8 cellular contexts compared by ENCODE assay signal in the genomic region with DNA sequence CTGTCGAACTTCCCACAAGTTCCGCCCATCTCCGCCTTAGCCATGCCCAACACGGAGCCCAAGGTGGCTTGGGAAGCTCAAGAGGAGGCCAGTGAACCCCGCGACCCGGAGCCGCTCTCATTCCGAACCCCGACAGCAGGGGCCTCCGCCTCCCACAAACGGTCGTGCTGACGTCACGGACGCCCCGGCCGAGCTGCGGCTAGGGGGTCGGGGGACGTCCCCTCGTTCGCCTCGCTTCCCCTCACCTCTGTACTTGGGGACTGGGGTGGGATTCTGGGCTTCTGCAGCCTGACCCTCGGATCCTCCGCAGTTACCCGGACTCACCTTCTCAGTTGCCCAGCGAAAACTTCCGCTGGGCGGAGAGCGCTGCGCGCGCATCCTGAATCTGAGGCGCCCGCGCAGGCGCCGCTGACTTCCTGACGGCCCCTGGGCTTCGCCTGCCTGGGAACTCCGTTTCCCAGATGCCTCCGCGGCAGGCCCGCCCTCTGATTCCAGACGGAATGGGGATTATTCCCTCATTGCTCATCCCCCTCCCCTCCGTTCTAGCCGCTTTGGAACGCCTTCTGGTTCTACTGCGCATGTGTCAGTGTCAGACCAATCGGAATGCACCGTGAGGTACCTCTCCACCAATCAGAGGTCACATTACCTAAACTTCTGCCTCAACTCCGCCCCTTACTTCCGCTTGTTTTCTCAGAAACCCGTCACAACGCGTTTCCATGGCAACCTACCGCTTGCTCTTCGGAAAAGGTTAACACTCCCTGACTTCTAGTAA. TPM values are rescaled to one million over a fixed set of nuclear protein-coding genes. Genes with fewer than 3 reads are reported as not detected.
DNase-seq lines count a peak whose midpoint lies in the region; ATAC-seq and TF ChIP-seq lines count a peak whose summit lies in the region.

A gene with protein sequence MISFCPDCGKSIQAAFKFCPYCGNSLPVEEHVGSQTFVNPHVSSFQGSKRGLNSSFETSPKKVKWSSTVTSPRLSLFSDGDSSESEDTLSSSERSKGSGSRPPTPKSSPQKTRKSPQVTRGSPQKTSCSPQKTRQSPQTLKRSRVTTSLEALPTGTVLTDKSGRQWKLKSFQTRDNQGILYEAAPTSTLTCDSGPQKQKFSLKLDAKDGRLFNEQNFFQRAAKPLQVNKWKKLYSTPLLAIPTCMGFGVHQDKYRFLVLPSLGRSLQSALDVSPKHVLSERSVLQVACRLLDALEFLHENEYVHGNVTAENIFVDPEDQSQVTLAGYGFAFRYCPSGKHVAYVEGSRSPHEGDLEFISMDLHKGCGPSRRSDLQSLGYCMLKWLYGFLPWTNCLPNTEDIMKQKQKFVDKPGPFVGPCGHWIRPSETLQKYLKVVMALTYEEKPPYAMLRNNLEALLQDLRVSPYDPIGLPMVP (minus strand): TSS at position 351 of the 772 bp plus-strand sequence. CDS start 9,210 bp downstream, outside the sequence.

- peak within 1 kb of the TSS; percentile 86 for H3K4me3 ChIP-seq in GM08714 (ENCODE audit: low read length)
- peak within 1 kb of the TSS; percentile 82 to 85 for H3K4me3 ChIP-seq in SK-N-SH (ENCODE audit: low read depth in 2 of 2, low read length in 1 of 2)
- peak within 1 kb of the TSS; percentile 90 to 93 for H3K4me3 ChIP-seq in gastroesophageal sphincter
- peak within 1 kb of the TSS; percentile 90 to 98 for H3K4me3 ChIP-seq in neutrophil (ENCODE audit: low read depth in 1 of 2, low read length in 1 of 2)

- H3K79me2 ChIP-seq in SK-N-SH (ENCODE audit: insufficient read depth): peaks cover 88% of the 10 kb centered on the region

- H3F3A ChIP-seq in SK-N-SH (replicated peaks; ENCODE audit: insufficient read depth): no peaks in the 10 kb centered on the region

- no peaks in the 10 kb centered on the region for H3K9me3 ChIP-seq in SK-N-SH
- no peaks in the 10 kb centered on the region for H3K9me3 ChIP-seq in gastroesophageal sphincter
- H3K9me3 ChIP-seq in neutrophil: no peaks in the 10 kb centered on the region

- H2AFZ ChIP-seq in SK-N-SH (ENCODE audit: low read depth): peak within 1 kb of the TSS; percentile 90

- H3K27ac ChIP-seq in SK-N-SH (ENCODE audit: low read depth in 2 of 2, low read length in 1 of 2) (peak within 1 kb of the TSS; percentile 89 to 91), gastroesophageal sphincter (peak within 1 kb of the TSS; percentile 81 to 98 (median 94)), neutrophil (peak within 1 kb of the TSS; percentile 98), substantia nigra (ENCODE audit: low read depth, low read length, poor library complexity, severe bottlenecking) (peak within 1 kb of the TSS; percentile 92)

- ATAC-seq in HG02571 (IDR thresholded peaks at IDR 0.05; ENCODE audit: unreplicated experiment) (peak; percentile 85), gastroesophageal sphincter (peak; percentile 98)

- no peak for TF ChIP-seq RAD21 in SK-N-SH (IDR thresholded peaks at IDR 0.05; ENCODE audit: low read length)

- no peaks in the 10 kb centered on the region for H3K9me2 ChIP-seq in SK-N-SH

- peak within 1 kb of the TSS; percentile 91 for H3K4me2 ChIP-seq in SK-N-SH

- under 1% methylated on average over 42 of the region's 59 CpGs for WGBS in SK-N-SH (ENCODE audit: low lambda C conversion rate)
- 1% methylated on average over 29 of the region's 59 CpGs; no CpG with 5 or more reads in 1 of the 2 donors for WGBS in gastroesophageal sphincter (ENCODE audit: low coverage in 1 of 2), 2 donors

- peak; percentile 70 to 77 for TF ChIP-seq POLR2A in gastroesophageal sphincter (IDR thresholded peaks at IDR 0.05)

- no peaks in the 10 kb centered on the region for H3K27me3 ChIP-seq in SK-N-SH (ENCODE audit: insufficient read depth)
- H3K27me3 ChIP-seq in gastroesophageal sphincter: no peaks in the 10 kb centered on the region
- no peaks in the 10 kb centered on the region for H3K27me3 ChIP-seq in neutrophil

- H3K36me3 ChIP-seq in SK-N-SH (replicated peaks in 1 of 2; ENCODE audit: control insufficient read depth in 1 of 2, insufficient read depth in 2 of 2, low read length in 1 of 2) (peaks cover 0 to 12% of the 10 kb centered on the region in 2 experiments), gastroesophageal sphincter (peaks cover 0 to 21% of the 10 kb centered on the region in 2 donors), neutrophil (peaks cover 16% of the 10 kb centered on the region)

- no peak for TF ChIP-seq EP300 in SK-N-SH (IDR thresholded peaks at IDR 0.05; ENCODE audit: borderline replicate concordance in 1 of 2, low read depth in 1 of 2, low read length in 1 of 2)
- no peak for TF ChIP-seq EP300 in gastroesophageal sphincter (IDR thresholded peaks at IDR 0.05)

- POLR2A ChIA-PET in SK-N-SH (lab: Yijun Ruan, JAX): interaction anchor here (0.5 kb wide), 1 partner anchor 19 kb away, joined by 3 read pairs; no protein-coding TSS in a partner anchor

- H3K9ac ChIP-seq in SK-N-SH: peak within 1 kb of the TSS; percentile 86

- CTCF ChIA-PET in SK-N-SH (lab: Yijun Ruan, JAX): interaction anchor here (1.0 to 1.5 kb wide), 2 partner anchors 22 to 88 kb away, joined by 3 to 4 read pairs; no protein-coding TSS in a partner anchor

- H3K4me1 ChIP-seq in SK-N-SH (ENCODE audit: control insufficient read depth in 1 of 2, insufficient read depth in 2 of 2, low read depth in 1 of 2, low read length in 1 of 2): peaks cover 8 to 11% of the 10 kb centered on the region in 2 experiments; a peak in 2 of 4 replicates
- peaks cover 0 to 59% (median 7%) of the 10 kb centered on the region in 3 donors for H3K4me1 ChIP-seq in gastroesophageal sphincter
- peaks cover 34 to 36% of the 10 kb centered on the region in 2 experiments for H3K4me1 ChIP-seq in neutrophil (ENCODE audit: control insufficient read depth in 1 of 2, insufficient read depth in 1 of 2, low read depth in 1 of 2, low read length in 1 of 2)

- peaks cover 4% of the 10 kb centered on the region; the same call in 1 of the 2 replicates for H4K20me1 ChIP-seq in SK-N-SH (ENCODE audit: insufficient read depth)

- DNase-seq in NCI-H1048 (lab: John Stamatoyannopoulos, UW): peak; percentile 98
- peak; percentile 96 for DNase-seq in SK-N-SH
- peak; percentile 98 for DNase-seq in activated naive CD4-positive, alpha-beta T cell treated with anti-CD3 and anti-CD28 coated beads, Interleukin-2, amount 50 U/mL, for 16 hours
- peak; percentile 86 to 100 (median 99) for DNase-seq in substantia nigra (lab: John Stamatoyannopoulos, UW)

- peak; percentile 28; the same call in 1 of the 2 replicates for TF ChIP-seq CTCF in SK-N-SH (IDR thresholded peaks at IDR 0.05)
- TF ChIP-seq CTCF in gastroesophageal sphincter (IDR thresholded peaks at IDR 0.05): peak in 1 of 4 experiments; percentile 31
- TF ChIP-seq CTCF in neutrophil (IDR thresholded peaks at IDR 0.05): peak; percentile 52

TF ChIP-seq in SK-N-SH, 30 proteins besides CTCF, POLR2A, EP300 and RAD21 (continues in another document):
- TF ChIP-seq, protein P1, sequence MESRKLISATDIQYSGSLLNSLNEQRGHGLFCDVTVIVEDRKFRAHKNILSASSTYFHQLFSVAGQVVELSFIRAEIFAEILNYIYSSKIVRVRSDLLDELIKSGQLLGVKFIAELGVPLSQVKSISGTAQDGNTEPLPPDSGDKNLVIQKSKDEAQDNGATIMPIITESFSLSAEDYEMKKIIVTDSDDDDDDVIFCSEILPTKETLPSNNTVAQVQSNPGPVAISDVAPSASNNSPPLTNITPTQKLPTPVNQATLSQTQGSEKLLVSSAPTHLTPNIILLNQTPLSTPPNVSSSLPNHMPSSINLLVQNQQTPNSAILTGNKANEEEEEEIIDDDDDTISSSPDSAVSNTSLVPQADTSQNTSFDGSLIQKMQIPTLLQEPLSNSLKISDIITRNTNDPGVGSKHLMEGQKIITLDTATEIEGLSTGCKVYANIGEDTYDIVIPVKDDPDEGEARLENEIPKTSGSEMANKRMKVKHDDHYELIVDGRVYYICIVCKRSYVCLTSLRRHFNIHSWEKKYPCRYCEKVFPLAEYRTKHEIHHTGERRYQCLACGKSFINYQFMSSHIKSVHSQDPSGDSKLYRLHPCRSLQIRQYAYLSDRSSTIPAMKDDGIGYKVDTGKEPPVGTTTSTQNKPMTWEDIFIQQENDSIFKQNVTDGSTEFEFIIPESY (IDR thresholded peaks at IDR 0.05; ENCODE audit: borderline replicate concordance, low read depth): no peak
- 0 out of 2 replicates have a peak, but pooled peaks have one; percentile 20 for TF ChIP-seq RCOR1 (IDR thresholded peaks at IDR 0.05; ENCODE audit: low read length)
- TF ChIP-seq, protein P2, sequence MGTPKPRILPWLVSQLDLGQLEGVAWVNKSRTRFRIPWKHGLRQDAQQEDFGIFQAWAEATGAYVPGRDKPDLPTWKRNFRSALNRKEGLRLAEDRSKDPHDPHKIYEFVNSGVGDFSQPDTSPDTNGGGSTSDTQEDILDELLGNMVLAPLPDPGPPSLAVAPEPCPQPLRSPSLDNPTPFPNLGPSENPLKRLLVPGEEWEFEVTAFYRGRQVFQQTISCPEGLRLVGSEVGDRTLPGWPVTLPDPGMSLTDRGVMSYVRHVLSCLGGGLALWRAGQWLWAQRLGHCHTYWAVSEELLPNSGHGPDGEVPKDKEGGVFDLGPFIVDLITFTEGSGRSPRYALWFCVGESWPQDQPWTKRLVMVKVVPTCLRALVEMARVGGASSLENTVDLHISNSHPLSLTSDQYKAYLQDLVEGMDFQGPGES (IDR thresholded peaks at IDR 0.05; ENCODE audit: low read depth, low read length): no peak
- no peak for TF ChIP-seq YY1 (IDR thresholded peaks at IDR 0.05; ENCODE audit: low read depth)
- TF ChIP-seq TAF1 (IDR thresholded peaks at IDR 0.05; ENCODE audit: borderline replicate concordance, low read depth, low read length): peak; percentile 54; the same call in 1 of the 2 replicates
- no peak for TF ChIP-seq SIN3A (IDR thresholded peaks at IDR 0.05; ENCODE audit: borderline replicate concordance, low read depth, low read length)
- peak; percentile 69 for TF ChIP-seq RFX5 (IDR thresholded peaks at IDR 0.05; ENCODE audit: low read length)
- no peak for TF ChIP-seq TCF12 (IDR thresholded peaks at IDR 0.05)
- peak; percentile 55; the same call in 1 of the 2 replicates for TF ChIP-seq GABPA (IDR thresholded peaks at IDR 0.05; ENCODE audit: low read depth)
- peak; percentile 61 for TF ChIP-seq ELF1 (IDR thresholded peaks at IDR 0.05)
- TF ChIP-seq EZH2phosphoT487 (IDR thresholded peaks at IDR 0.05; ENCODE audit: borderline replicate concordance, low read depth): no peak
- TF ChIP-seq POLR2AphosphoS5 (IDR thresholded peaks at IDR 0.05; ENCODE audit: low read depth, low read length): peak; percentile 88
- peak; percentile 96 for TF ChIP-seq NRF1 (IDR thresholded peaks at IDR 0.05; ENCODE audit: low read depth, low read length)
- no peak for TF ChIP-seq TEAD4 (IDR thresholded peaks at IDR 0.05; ENCODE audit: borderline replicate concordance, insufficient read depth)
- no peak for TF ChIP-seq SMC3 (IDR thresholded peaks at IDR 0.05; ENCODE audit: low read depth, low read length)
- no peak for TF ChIP-seq NFIC (IDR thresholded peaks at IDR 0.05; ENCODE audit: borderline replicate concordance)
- TF ChIP-seq GATA2 (CRISPR knock-in tag; IDR thresholded peaks at IDR 0.05): no peak

RNA-seq across cellular contexts. Expression of the gene that starts here (rescaled TPM):
- 30.3 and 33.5 TPM in 2 replicates for polyA plus RNA-seq in SK-N-SH (2012; rRNA removed)
- 19.0 and 25.2 TPM in 2 replicates for polyA plus RNA-seq in SK-N-SH (2012; cell fraction: cytosol; rRNA removed)
- 51.7 and 57.8 TPM in 2 replicates for polyA plus RNA-seq in SK-N-SH (2012; cell fraction: nucleus; rRNA removed)
- 10 to 100 TPM; 17.5 to 34.3 (median 26.0) TPM for total RNA-seq in gastroesophageal sphincter

Comparison
In these comparisons a context has a peak if more than half of its experiments do, and no peak if none do; other contexts are left out.
1. Peak in every context shown above with its lines: DNase-seq, ATAC-seq, H3K4me3 ChIP-seq and H3K27ac ChIP-seq.